13 cellular contexts compared by ENCODE assay signal in genomic region chr13:91056746-91057145, GRCh38.
DNase-seq lines count a peak whose midpoint lies in the region; ATAC-seq and TF ChIP-seq lines count a peak whose summit lies in the region.
"Had no signal": no experiment of that assay in that cellular context is flagged by ENCODE, and none has a peak within 500 bp of the region (broad histone marks: within the 10 kb centered on the region; RNA-seq: fewer than 3 reads in every experiment).

No MANE protein-coding gene starts in this region.

- H2BK5ac ChIP-seq in trophoblast cell (ENCODE audit: low read depth, low read length, poor library complexity): no peak overlapping the region

- peaks cover 4 to 5% (median 4%) of the 10 kb centered on the region in 3 donors for H3K9me3 Mint-ChIP-seq in T-cell

- no peaks in the 10 kb centered on the region for H3K79me2 ChIP-seq in trophoblast cell (ENCODE audit: control insufficient read depth, insufficient read depth, low read length, poor library complexity)
- H3K79me2 ChIP-seq: hepatocyte had no signal

- H3K36me3 ChIP-seq in trophoblast cell (ENCODE audit: control insufficient read depth in 1 of 2, insufficient read depth in 2 of 2, low read length in 2 of 2) (no peaks in the 10 kb centered on the region), stomach (no peaks in the 10 kb centered on the region)
- H3K36me3 ChIP-seq: lower lobe of right lung had no signal

- no peak overlapping the region for H3K27ac Mint-ChIP-seq in T-cell
- H3K27ac Mint-ChIP-seq: CD4-positive, CD25-positive, alpha-beta regulatory T cell had no signal

- TF ChIP-seq EP300 in stomach (IDR thresholded peaks at IDR 0.05): no peak

- peak; percentile 60 for DNase-seq in MV-4-11 (lab: John Stamatoyannopoulos, UW)
- DNase-seq in cortex of kidney (lab: John Stamatoyannopoulos, UW): no peak
- no peak for DNase-seq in trophoblast cell
- no peak for DNase-seq in stomach
- no peak for DNase-seq in T-cell
- DNase-seq: CD4-positive, CD25-positive, alpha-beta regulatory T cell; lower lobe of right lung; NCI-H226; occipital lobe had no signal

- H2BK120ac ChIP-seq in trophoblast cell (ENCODE audit: insufficient read depth, low read length, poor library complexity): no peak overlapping the region

- H3K23ac ChIP-seq in trophoblast cell (ENCODE audit: low read length): no peak overlapping the region

- H3K4me1 ChIP-seq in trophoblast cell (ENCODE audit: control insufficient read depth in 1 of 2, insufficient read depth in 2 of 2, low read length in 2 of 2) (no peaks in the 10 kb centered on the region), stomach (no peaks in the 10 kb centered on the region)
- H3K4me1 ChIP-seq: lower lobe of right lung had no signal

- H3K14ac ChIP-seq in trophoblast cell (ENCODE audit: low read length): no peak overlapping the region

- H3K4me3 Mint-ChIP-seq in T-cell: no peak overlapping the region
- H3K4me3 Mint-ChIP-seq: CD4-positive, CD25-positive, alpha-beta regulatory T cell had no signal

- peak; percentile 83 for ATAC-seq in GM18858 (IDR thresholded peaks at IDR 0.05; ENCODE audit: unreplicated experiment)
- ATAC-seq in GM21423 (IDR thresholded peaks at IDR 0.05; ENCODE audit: unreplicated experiment): peak; percentile 76
- peak; percentile 79 for ATAC-seq in HG03045 (IDR thresholded peaks at IDR 0.05; ENCODE audit: unreplicated experiment)
- ATAC-seq in T-cell (replicated peaks in 1 of 4): no peak
- ATAC-seq: lower lobe of right lung had no signal

- no peaks in the 10 kb centered on the region for H3K27me3 Mint-ChIP-seq in T-cell
- H3K27me3 Mint-ChIP-seq: CD4-positive, CD25-positive, alpha-beta regulatory T cell had no signal

- no peak overlapping the region for H4K12ac ChIP-seq in trophoblast cell (ENCODE audit: low read depth, low read length)

- intact Hi-C loops in stomach (cut with DNase I; ENCODE audit: low total_unique reads): no loop called here

- H3K27me3 ChIP-seq in trophoblast cell (ENCODE audit: insufficient read depth, low read length) (no peaks in the 10 kb centered on the region), stomach (no peaks in the 10 kb centered on the region)
- H3K27me3 ChIP-seq: hepatocyte had no signal

- no peaks in the 10 kb centered on the region for H3K4me1 Mint-ChIP-seq in T-cell
- H3K4me1 Mint-ChIP-seq: CD4-positive, CD25-positive, alpha-beta regulatory T cell had no signal

- no peak overlapping the region for H3K18ac ChIP-seq in trophoblast cell (ENCODE audit: low read length)

- H3K9me3 ChIP-seq in trophoblast cell (ENCODE audit: insufficient read depth, low read depth, low read length): no peaks in the 10 kb centered on the region
- H3K9me3 ChIP-seq in stomach: peaks cover 0 to 11% (median 4%) of the 10 kb centered on the region in 4 donors
- H3K9me3 ChIP-seq: lower lobe of right lung had no signal

- no CpG with 5 or more reads among the region's 2 CpGs for WGBS in trophoblast cell (ENCODE audit: extremely low coverage, insufficient coverage, insufficient read length)
- WGBS in stomach, 5 donors: 36 to 71% (median 60%) methylated on average over 2 of the region's 2 CpGs

- H3K4me2 ChIP-seq in trophoblast cell (ENCODE audit: low read length): no peak overlapping the region
- H3K4me2 ChIP-seq: hepatocyte had no signal

- H4K8ac ChIP-seq in trophoblast cell (ENCODE audit: low read depth, low read length): no peak overlapping the region

- no peak overlapping the region for H2AFZ ChIP-seq in trophoblast cell (ENCODE audit: insufficient read depth, low read length, poor library complexity)
- H2AFZ ChIP-seq: hepatocyte had no signal

- POLR2A ChIA-PET in T-cell (lab: Charles Lee): no interaction called here

- H3K4me3 ChIP-seq in trophoblast cell (ENCODE audit: low read depth, low read length) (no peak overlapping the region), stomach (no peak overlapping the region)
- H3K4me3 ChIP-seq: hepatocyte, lower lobe of right lung had no signal

- H2BK12ac ChIP-seq in trophoblast cell (ENCODE audit: low read length): no peak overlapping the region

- H3K36me3 Mint-ChIP-seq in T-cell: no peaks in the 10 kb centered on the region
- H3K36me3 Mint-ChIP-seq: CD4-positive, CD25-positive, alpha-beta regulatory T cell had no signal

- H2AK5ac ChIP-seq in trophoblast cell (ENCODE audit: low read length): no peak overlapping the region

- no peak overlapping the region for H3K27ac ChIP-seq in trophoblast cell (ENCODE audit: low read depth, low read length)
- no peak overlapping the region for H3K27ac ChIP-seq in stomach
- H3K27ac ChIP-seq: hepatocyte, lower lobe of right lung had no signal

- H3K9ac ChIP-seq in trophoblast cell (ENCODE audit: low read length): no peak overlapping the region

- CTCF ChIA-PET in T-cell (lab: Charles Lee): no interaction called here

- no peak for TF ChIP-seq CTCF in stomach (IDR thresholded peaks at IDR 0.05)

- H4K91ac ChIP-seq in trophoblast cell (ENCODE audit: low read depth, low read length): no peak overlapping the region

- no peaks in the 10 kb centered on the region for H3K79me1 ChIP-seq in trophoblast cell (ENCODE audit: low read length)

- TF ChIP-seq POLR2A in stomach (IDR thresholded peaks at IDR 0.05): no peak

- H3K4ac ChIP-seq in trophoblast cell (ENCODE audit: low read depth, low read length): no peak overlapping the region

Comparison
In these comparisons a context has a peak if more than half of its experiments do, and no peak if none do; other contexts are left out.
1. ATAC-seq: peak in GM18858 (single experiment), GM21423 (single experiment) and HG03045 (single experiment); none in T-cell (0 of 4).